20 cellular contexts compared by ENCODE assay signal in the genomic region with DNA sequence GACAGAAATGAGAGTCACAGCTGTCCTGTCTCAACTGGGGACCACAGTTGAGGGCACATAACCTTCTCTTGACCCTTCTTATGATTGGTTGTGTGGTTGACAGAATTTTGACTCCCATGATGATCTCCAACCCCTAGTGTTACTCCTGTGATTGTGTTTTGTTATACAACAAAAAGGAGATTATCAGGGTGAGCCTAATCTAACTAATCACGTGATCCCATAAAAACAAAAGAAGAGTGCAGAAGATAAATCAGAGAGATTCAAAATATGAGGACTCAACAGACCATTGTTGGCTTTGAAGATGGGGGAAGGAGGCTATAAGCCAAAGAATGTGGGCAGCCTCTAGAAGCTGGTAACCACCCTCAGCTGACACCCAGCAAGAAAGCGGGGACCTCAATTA.
DNase-seq lines count a peak whose midpoint lies in the region; ATAC-seq, FAIRE-seq and TF ChIP-seq lines count a peak whose summit lies in the region.
"Had no signal": no experiment of that assay in that cellular context is flagged by ENCODE, and none has a peak within 500 bp of the region (broad histone marks: within the 10 kb centered on the region; RNA-seq: fewer than 3 reads in every experiment).

No MANE protein-coding gene starts in this region.

- TF ChIP-seq CTCF in HepG2 (CRISPR knock-in tag; IDR thresholded peaks at IDR 0.05) (no peak), right lobe of liver (IDR thresholded peaks at IDR 0.05) (no peak), GM12878 (IDR thresholded peaks at IDR 0.05 in 2 of 3, conservative IDR thresholded peaks at IDR 0.05 in 1 of 3; ENCODE audit: control insufficient read depth in 2 of 3, extremely low read depth in 1 of 3, insufficient read depth in 1 of 3, low read depth in 3 of 3, low read length in 3 of 3) (no peak), uterus (IDR thresholded peaks at IDR 0.05) (no peak)

- WGBS in HepG2 (ENCODE audit: low lambda C conversion rate), result 0% methylated on average over 1 of the region's 2 CpGs
- WGBS in right lobe of liver (ENCODE audit: insufficient coverage, low coverage, low lambda C conversion rate, missing lambda C conversion rate), result 53% methylated on average over 2 of the region's 2 CpGs
- 28% methylated on average over 2 of the region's 2 CpGs for WGBS in GM12878 (ENCODE audit: insufficient coverage, insufficient replicate concordance, low lambda C conversion rate, missing lambda C conversion rate)

- H3K4me1 ChIP-seq in HepG2 (ENCODE audit: insufficient read depth, low read length) (no peaks in the 10 kb centered on the region), right lobe of liver (no peaks in the 10 kb centered on the region), GM12878 (ENCODE audit: control insufficient read depth, insufficient read depth, low read length) (no peaks in the 10 kb centered on the region), uterus (no peaks in the 10 kb centered on the region)
- H3K4me1 ChIP-seq: A549; BLaER1 treated with 17β-estradiol and CSF1 and Interleukin-3, amounts not matched to agents 10 nM and 100 nM; Caco-2 had no signal

- ATAC-seq in HepG2 (no peak), right lobe of liver (no peak), GM12878 (no peak), HG03342 (IDR thresholded peaks at IDR 0.05; ENCODE audit: unreplicated experiment) (no peak)
- ATAC-seq: A549; CD8-positive, alpha-beta T cell had no signal

- SMC1A ChIA-PET in GM12878 (lab: Charles Lee; ENCODE audit: uncharacterized antibody, unreplicated experiment), result no interaction called here

- H3K4me3 ChIP-seq in HepG2 (replicated peaks in 1 of 3; ENCODE audit: insufficient read depth in 1 of 3, low read depth in 2 of 3, low read length in 3 of 3) (no peak overlapping the region), right lobe of liver (no peak overlapping the region), GM12878 (no peak overlapping the region), uterus (no peak overlapping the region)
- H3K4me3 ChIP-seq: A549; BLaER1 treated with 17β-estradiol and CSF1 and Interleukin-3, amounts not matched to agents 10 nM and 100 nM had no signal

- H3K27ac ChIP-seq in HepG2 (ENCODE audit: extremely low read length, insufficient read depth, low read length), result no peak overlapping the region
- H3K27ac ChIP-seq in right lobe of liver, result no peak overlapping the region
- H3K27ac ChIP-seq in GM12878 (ENCODE audit: control insufficient read depth, insufficient read depth), result no peak overlapping the region
- no peak overlapping the region for H3K27ac ChIP-seq in uterus
- H3K27ac ChIP-seq: 22Rv1; A549; BLaER1 treated with 17β-estradiol and CSF1 and Interleukin-3, amounts not matched to agents 10 nM and 100 nM; C4-2B had no signal

- DNase-seq in HepG2 (ENCODE audit: low spot score), result no peak
- DNase-seq in right lobe of liver, result no peak
- DNase-seq in GM12878 (ENCODE audit: low read depth, low spot score), result no peak
- no peak for DNase-seq in uterus
- DNase-seq: AML-193; Caco-2; Calu3; CD4-positive, alpha-beta T cell; CD8-positive, alpha-beta T cell; DMS79 treated with DMSO at 0.1 percent for 48 hours; GF-D8 had no signal

- H2AFZ ChIP-seq in HepG2 (ENCODE audit: low read length) (no peak overlapping the region), GM12878 (ENCODE audit: control insufficient read depth, low read depth, low read length) (no peak overlapping the region)

- FAIRE-seq in HepG2 (lab: Jason Lieb, UNC) (no peak), GM12878 (lab: Jason Lieb, UNC) (no peak)
- FAIRE-seq: A549, D721Med, G401.6, GM12892, GM18507 had no signal

- TF ChIP-seq RAD21 in HepG2 (CRISPR knock-in tag; IDR thresholded peaks at IDR 0.05) (no peak), GM12878 (IDR thresholded peaks at IDR 0.05; ENCODE audit: insufficient read depth, low read depth, low read length) (no peak)

- H3K27me3 ChIP-seq in HepG2 (ENCODE audit: control insufficient read depth in 1 of 2, insufficient read depth in 2 of 2, low read length in 2 of 2) (no peaks in the 10 kb centered on the region), right lobe of liver (no peaks in the 10 kb centered on the region), GM12878 (replicated peaks in 1 of 2; ENCODE audit: control insufficient read depth in 2 of 2, insufficient read depth in 2 of 2, low read length in 1 of 2) (no peaks in the 10 kb centered on the region), uterus (peaks cover 0 to 5% of the 10 kb centered on the region in 2 donors)

- no TSS peak for BruUV-seq in HepG2 (replicated peaks; lab: Mats Ljungman, UMichigan)
- BruUV-seq in GM12878 (replicated peaks; lab: Mats Ljungman, UMichigan), result no TSS peak

- CTCF ChIA-PET in HepG2 (lab: Yijun Ruan, JAX; ENCODE audit: low intra/inter-chr PET ratio, low total read pairs), result no interaction called here
- CTCF ChIA-PET in GM12878 (lab: Yijun Ruan, JAX), result no interaction called here

- H3K9me3 ChIP-seq in HepG2 (ENCODE audit: low read length) (no peaks in the 10 kb centered on the region), right lobe of liver (peaks cover 0 to 3% (median 0%) of the 10 kb centered on the region in 4 donors), GM12878 (replicated peaks; ENCODE audit: control insufficient read depth, insufficient read depth, low read length) (no peaks in the 10 kb centered on the region), uterus (no peaks in the 10 kb centered on the region)
- H3K9me3 ChIP-seq: A549, Caco-2 had no signal

- H4K20me1 ChIP-seq in HepG2 (ENCODE audit: insufficient read depth, low read length) (no peaks in the 10 kb centered on the region), GM12878 (ENCODE audit: control insufficient read depth, insufficient read depth) (no peaks in the 10 kb centered on the region)
- H4K20me1 ChIP-seq: BLaER1 treated with 17β-estradiol and CSF1 and Interleukin-3, amounts not matched to agents 10 nM and 100 nM had no signal

- in situ Hi-C loops in HepG2 (cut with HindIII; ENCODE audit: extremely low pct_ligation_motif_present, low pct_unique_long_range_greater_than_20kb) (no loop called here), GM12878 (cut with MboI) (no loop called here)

- H3K79me2 ChIP-seq in HepG2 (ENCODE audit: insufficient read depth, low read length) (no peaks in the 10 kb centered on the region), GM12878 (ENCODE audit: control insufficient read depth, insufficient read depth, low read length) (no peaks in the 10 kb centered on the region)

- H3K4me2 ChIP-seq in HepG2 (ENCODE audit: low read depth, low read length) (no peak overlapping the region), GM12878 (ENCODE audit: control insufficient read depth, insufficient read depth) (no peak overlapping the region)
- H3K4me2 ChIP-seq: A549; BLaER1 treated with 17β-estradiol and CSF1 and Interleukin-3, amounts not matched to agents 10 nM and 100 nM had no signal

- RAD21 ChIA-PET in GM12878 (lab: Charles Lee; ENCODE audit: unreplicated experiment), result no interaction called here

- no peaks in the 10 kb centered on the region for H3K36me3 ChIP-seq in HepG2 (replicated peaks in 1 of 2; ENCODE audit: control insufficient read depth in 1 of 2, insufficient read depth in 2 of 2, low read length in 2 of 2)
- H3K36me3 ChIP-seq in right lobe of liver, result no peaks in the 10 kb centered on the region
- H3K36me3 ChIP-seq in GM12878 (ENCODE audit: control insufficient read depth in 2 of 2, insufficient read depth in 2 of 2, low read length in 1 of 2), result no peaks in the 10 kb centered on the region
- no peaks in the 10 kb centered on the region for H3K36me3 ChIP-seq in uterus
- H3K36me3 ChIP-seq: BLaER1 treated with 17β-estradiol and CSF1 and Interleukin-3, amounts not matched to agents 10 nM and 100 nM had no signal

- intact Hi-C loops in HepG2 (cut with micrococcal nuclease; ENCODE audit: unreplicated experiment) (no loop called here), right lobe of liver (cut with DNase I) (no loop called here), GM12878 (cut with micrococcal nuclease; ENCODE audit: unreplicated experiment) (no loop called here), uterus (cut with DNase I; ENCODE audit: low total_unique reads) (no loop called here)

- POLR2A ChIA-PET in HepG2 (lab: Yijun Ruan, JAX) (no interaction called here), GM12878 (lab: Charles Lee) (no interaction called here)

- no peak for TF ChIP-seq POLR2A in HepG2 (IDR thresholded peaks at IDR 0.05; ENCODE audit: insufficient read depth in 1 of 2, low read depth in 2 of 2, low read length in 2 of 2)
- TF ChIP-seq POLR2A in right lobe of liver (IDR thresholded peaks at IDR 0.05), result no peak
- no peak for TF ChIP-seq POLR2A in GM12878 (IDR thresholded peaks at IDR 0.05; ENCODE audit: low read depth, low read length)
- no peak for TF ChIP-seq POLR2A in uterus (IDR thresholded peaks at IDR 0.05)

- no peak for TF ChIP-seq EP300 in HepG2 (IDR thresholded peaks at IDR 0.05; ENCODE audit: low read depth in 2 of 2, low read length in 2 of 2)
- no peak for TF ChIP-seq EP300 in HepG2 (CRISPR knock-in tag; IDR thresholded peaks at IDR 0.05; ENCODE audit: borderline replicate concordance)
- no peak for TF ChIP-seq EP300 in GM12878 (IDR thresholded peaks at IDR 0.05; ENCODE audit: borderline replicate concordance in 1 of 2, control insufficient read depth in 1 of 2, low read depth in 2 of 2, low read length in 2 of 2)

- H3K9ac ChIP-seq in HepG2 (ENCODE audit: insufficient read depth, low read depth, low read length), result no peak overlapping the region
- H3K9ac ChIP-seq in GM12878 (ENCODE audit: control insufficient read depth, insufficient read depth, low read length), result no peak overlapping the region
- H3K9ac ChIP-seq: BLaER1 treated with 17β-estradiol and CSF1 and Interleukin-3, amounts not matched to agents 10 nM and 100 nM had no signal

TF ChIP-seq in HepG2, 621 proteins besides CTCF, POLR2A, EP300 and RAD21:
- peak; percentile 58; the same call in 1 of the 2 replicates for TF ChIP-seq RAD51 (IDR thresholded peaks at IDR 0.05; ENCODE audit: borderline replicate concordance)
- TF ChIP-seq CREB1 (IDR thresholded peaks at IDR 0.05), result no peak
- no peak for TF ChIP-seq CREB1 (CRISPR knock-in tag; IDR thresholded peaks at IDR 0.05)

TF ChIP-seq in GM12878, 131 proteins besides CTCF, POLR2A, EP300 and RAD21:
- no peak for TF ChIP-seq CREM (IDR thresholded peaks at IDR 0.05; ENCODE audit: low read depth)
- TF ChIP-seq CBX5 (IDR thresholded peaks at IDR 0.05; ENCODE audit: low read depth), result no peak
- no peak for TF ChIP-seq CHD1 (IDR thresholded peaks at IDR 0.05; ENCODE audit: low read depth, low read length)
- peak; percentile 42; the same call in 1 of the 2 replicates for TF ChIP-seq RAD51 (IDR thresholded peaks at IDR 0.05)
- TF ChIP-seq CEBPB (IDR thresholded peaks at IDR 0.05; ENCODE audit: borderline replicate concordance in 1 of 2, low read depth in 2 of 2, low read length in 2 of 2), result no peak
